In genomic region chr10:17216901-17217395, GRCh38 we compare ENCODE assay signal across 10 cellular contexts. TPM values are rescaled to one million over a fixed set of nuclear protein-coding genes. Genes with fewer than 3 reads are reported as not detected.
DNase-seq lines count a peak whose midpoint lies in the region; ATAC-seq, FAIRE-seq and TF ChIP-seq lines count a peak whose summit lies in the region.
"Had no signal": no experiment of that assay in that cellular context is flagged by ENCODE, and none has a peak within 500 bp of the region (broad histone marks: within the 10 kb centered on the region; RNA-seq: fewer than 3 reads in every experiment).

No MANE protein-coding gene starts in this region.

- H3K27ac ChIP-seq in left ventricle myocardium inferior (replicated peaks) (peak overlapping the region; percentile 69), GM12878 (ENCODE audit: control insufficient read depth, insufficient read depth) (no peak overlapping the region), vagina (peak overlapping the region; percentile 80)

- no TSS peak for BruUV-seq in GM12878 (replicated peaks; lab: Mats Ljungman, UMichigan)

- POLR2A ChIA-PET in GM12878 (lab: Charles Lee), result interaction anchor here (0.6 to 2.4 kb wide), 2 partner anchors 13 to 18 kb away, joined by 3 to 12 read pairs; no protein-coding TSS in a partner anchor

- SMC1A ChIA-PET in GM12878 (lab: Charles Lee; ENCODE audit: uncharacterized antibody, unreplicated experiment), result no interaction called here

- in situ Hi-C loops in GM12878 (cut with MboI), result loop anchor here (25.0 kb wide), 1 partner anchor 1445 kb away; the partner anchor contains the start of genes ARL5B and NSUN6

- no peaks in the 10 kb centered on the region for H3K79me2 ChIP-seq in GM12878 (ENCODE audit: control insufficient read depth, insufficient read depth, low read length)

- CTCF ChIA-PET in GM12878 (lab: Yijun Ruan, JAX), result interaction anchor here (1.2 kb wide), 1 partner anchor 10 kb away, joined by 4 read pairs; no protein-coding TSS in a partner anchor

- peaks cover 2% of the 10 kb centered on the region for H3K4me1 Mint-ChIP-seq in memory B cell

- no peaks in the 10 kb centered on the region for H3K9me3 Mint-ChIP-seq in memory B cell

- H3K4me3 ChIP-seq in left ventricle myocardium inferior (no peak overlapping the region), GM12878 (no peak overlapping the region), vagina (no peak overlapping the region)

- no peak for TF ChIP-seq RAD21 in GM12878 (IDR thresholded peaks at IDR 0.05; ENCODE audit: insufficient read depth, low read depth, low read length)

- TF ChIP-seq CTCF in left ventricle myocardium inferior (IDR thresholded peaks at IDR 0.05; ENCODE audit: borderline replicate concordance), result no peak
- no peak for TF ChIP-seq CTCF in GM12878 (IDR thresholded peaks at IDR 0.05 in 2 of 3, conservative IDR thresholded peaks at IDR 0.05 in 1 of 3; ENCODE audit: control insufficient read depth in 2 of 3, extremely low read depth in 1 of 3, insufficient read depth in 1 of 3, low read depth in 3 of 3, low read length in 3 of 3)
- no peak for TF ChIP-seq CTCF in vagina (IDR thresholded peaks at IDR 0.05)

- intact Hi-C loops in left ventricle myocardium inferior (cut with micrococcal nuclease) (no loop called here), Right ventricle myocardium superior (cut with DNase I) (no loop called here), GM12878 (cut with micrococcal nuclease; ENCODE audit: unreplicated experiment) (loop anchor here (1.0 kb wide), 1 partner anchor 10 kb away; no protein-coding TSS in a partner anchor), vagina (cut with DNase I) (no loop called here)

- H3K4me3 Mint-ChIP-seq in memory B cell, result no peak overlapping the region

- RAD21 ChIA-PET in GM12878 (lab: Charles Lee; ENCODE audit: unreplicated experiment), result no interaction called here

- TF ChIP-seq POLR2A in GM12878 (IDR thresholded peaks at IDR 0.05; ENCODE audit: low read depth, low read length) (no peak), vagina (IDR thresholded peaks at IDR 0.05) (no peak)

- H3K27ac Mint-ChIP-seq in memory B cell, result peak overlapping the region; percentile 70

- no peak for TF ChIP-seq EP300 in GM12878 (IDR thresholded peaks at IDR 0.05; ENCODE audit: borderline replicate concordance in 1 of 2, control insufficient read depth in 1 of 2, low read depth in 2 of 2, low read length in 2 of 2)

- H3K27me3 ChIP-seq in left ventricle myocardium inferior (ENCODE audit: low read depth) (no peaks in the 10 kb centered on the region), GM12878 (replicated peaks in 1 of 2; ENCODE audit: control insufficient read depth in 2 of 2, insufficient read depth in 2 of 2, low read length in 1 of 2) (no peaks in the 10 kb centered on the region), vagina (no peaks in the 10 kb centered on the region)

- ATAC-seq in Right ventricle myocardium superior (ENCODE audit: poor library complexity) (no peak), GM12878 (peak; percentile 10; the same call in 2 of the 3 replicates), memory B cell (ENCODE audit: low read depth) (no peak)

- no peak overlapping the region for H2AFZ ChIP-seq in GM12878 (ENCODE audit: control insufficient read depth, low read depth, low read length)

- H3K27me3 Mint-ChIP-seq in memory B cell, result no peaks in the 10 kb centered on the region

- WGBS in GM12878 (ENCODE audit: insufficient coverage, insufficient replicate concordance, low lambda C conversion rate, missing lambda C conversion rate), result 52% methylated on average over 6 of the region's 6 CpGs

- no peak overlapping the region for H3K9ac ChIP-seq in GM12878 (ENCODE audit: control insufficient read depth, insufficient read depth, low read length)

- FAIRE-seq in GM12878 (lab: Jason Lieb, UNC), result no peak

- H3K4me1 ChIP-seq in left ventricle myocardium inferior (peaks cover 17% of the 10 kb centered on the region), GM12878 (ENCODE audit: control insufficient read depth, insufficient read depth, low read length) (peaks cover 14% of the 10 kb centered on the region), vagina (peaks cover 29% of the 10 kb centered on the region)

- no peaks in the 10 kb centered on the region for H3K36me3 ChIP-seq in left ventricle myocardium inferior
- no peaks in the 10 kb centered on the region for H3K36me3 ChIP-seq in GM12878 (ENCODE audit: control insufficient read depth in 2 of 2, insufficient read depth in 2 of 2, low read length in 1 of 2)
- no peaks in the 10 kb centered on the region for H3K36me3 ChIP-seq in vagina

- DNase-seq in left ventricle myocardium inferior (no peak), Right ventricle myocardium superior (no peak), GM12878 (ENCODE audit: low read depth, low spot score) (no peak), memory B cell (ENCODE audit: low spot score in 2 of 2) (no peak), vagina (ENCODE audit: extremely low spot score in 2 of 2) (no peak), midbrain (lab: John Stamatoyannopoulos, UW) (no peak), A172 (ENCODE audit: low spot score) (no peak), GM19240 (ENCODE audit: insufficient read length, low spot score) (no peak)
- DNase-seq: COR-L47, NCI-H2107 had no signal

- H3K9me3 ChIP-seq in left ventricle myocardium inferior (replicated peaks) (no peaks in the 10 kb centered on the region), GM12878 (replicated peaks; ENCODE audit: control insufficient read depth, insufficient read depth, low read length) (no peaks in the 10 kb centered on the region), vagina (no peaks in the 10 kb centered on the region)

- peaks cover 5% of the 10 kb centered on the region for H3K36me3 Mint-ChIP-seq in memory B cell

- no peak overlapping the region for H3K4me2 ChIP-seq in GM12878 (ENCODE audit: control insufficient read depth, insufficient read depth)

- H4K20me1 ChIP-seq in GM12878 (ENCODE audit: control insufficient read depth, insufficient read depth), result no peaks in the 10 kb centered on the region

TF ChIP-seq in GM12878, 131 proteins besides CTCF, POLR2A, EP300 and RAD21 (continues in another document):
- TF ChIP-seq NR2F1 (conservative IDR thresholded peaks at IDR 0.05), result no peak
- TF ChIP-seq EED (IDR thresholded peaks at IDR 0.05; ENCODE audit: low read depth), result no peak
- no peak for TF ChIP-seq NFYA (IDR thresholded peaks at IDR 0.05; ENCODE audit: borderline replicate concordance, low read depth, low read length)
- TF ChIP-seq SMAD5 (IDR thresholded peaks at IDR 0.05; ENCODE audit: low read depth), result no peak
- no peak for TF ChIP-seq ZSCAN29 (IDR thresholded peaks at IDR 0.05)

RNA-seq across cellular contexts. Expression of gene VIM, which starts 11.1 kb away (rescaled TPM):
- total RNA-seq in left ventricle myocardium inferior, result 375 TPM
- 364 TPM for total RNA-seq in Right ventricle myocardium superior
- 102 and 108 TPM in 2 replicates for total RNA-seq in GM12878 (2013; cell fraction: nucleolus; rRNA removed)
- total RNA-seq in GM12878 (2014; rRNA removed), result 256 and 287 TPM in 2 replicates
- total RNA-seq in GM12878 (2014; rRNA removed; fragmentation: Illumina TruSeq; extraction: Trizol), result 119 and 128 TPM in 2 replicates
- 286 TPM in 2 replicates for total RNA-seq in GM12878 (2021)
- 52.3 TPM for polyA plus RNA-seq in GM12878 (2011; ENCODE audit: low read depth)
- polyA plus RNA-seq in GM12878 (2011; rRNA removed), result 171 and 172 TPM in 2 replicates
- 203 and 208 TPM in 2 replicates for polyA plus RNA-seq in GM12878 (2011; cell fraction: cytosol; rRNA removed)
- polyA plus RNA-seq in GM12878 (2011; cell fraction: nucleus; rRNA removed), result 199 and 275 TPM in 2 replicates
- 59.9 and 125 TPM in 2 replicates for polyA plus RNA-seq in GM12878 (2012)
- polyA plus RNA-seq in GM12878 (2014; fragmentation: Illumina TruSeq; extraction: Trizol), result 217 and 253 TPM in 2 replicates
- polyA plus RNA-seq in GM12878 (2014; fragmentation: Nextera tagmentation; extraction: Ambion mirVana), result 100 to 1,000 TPM in 1 of 2 experiments, 10 to 100 TPM in 1; 44.2 to 115 TPM
- 146 and 169 TPM in 2 replicates for polyA plus RNA-seq in GM12878 (2014; rRNA removed)
- 100 to 1,000 TPM; 203 to 214 TPM for polyA plus RNA-seq in GM12878 (2016; fragmentation: Nextera tagmentation; extraction: Ambion mirVana)
- 229 and 260 TPM in 2 replicates for polyA minus RNA-seq in GM12878 (2011; rRNA and poly(A)+ RNA removed)
- 148 and 150 TPM in 2 replicates for polyA minus RNA-seq in GM12878 (2011; cell fraction: cytosol; rRNA and poly(A)+ RNA removed)
- 73.7 and 140 TPM in 2 replicates for polyA minus RNA-seq in GM12878 (2011; cell fraction: nucleus; rRNA and poly(A)+ RNA removed)
- 2,692 TPM for total RNA-seq in vagina
- total RNA-seq in A172 (2014; rRNA removed; shearing (Covaris generic)), result 4,251 and 5,299 TPM in 2 replicates

RNA-seq across cellular contexts. Expression of gene TRDMT1, which starts 15.5 kb away (rescaled TPM):
- 4.0 TPM for total RNA-seq in left ventricle myocardium inferior
- 4.5 TPM for total RNA-seq in Right ventricle myocardium superior
- 14.5 and 14.6 TPM in 2 replicates for total RNA-seq in GM12878 (2013; cell fraction: nucleolus; rRNA removed)
- 4.3 and 5.0 TPM in 2 replicates for total RNA-seq in GM12878 (2014; rRNA removed)
- 3.7 and 4.3 TPM in 2 replicates for total RNA-seq in GM12878 (2014; rRNA removed; fragmentation: Illumina TruSeq; extraction: Trizol)
- 3.9 and 4.4 TPM in 2 replicates for total RNA-seq in GM12878 (2021)
- 8.9 TPM for polyA plus RNA-seq in GM12878 (2011; ENCODE audit: low read depth)
- 4.5 and 6.1 TPM in 2 replicates for polyA plus RNA-seq in GM12878 (2011; rRNA removed)
- 1.1 and 1.8 TPM in 2 replicates for polyA plus RNA-seq in GM12878 (2011; cell fraction: cytosol; rRNA removed)
- 3.5 and 3.7 TPM in 2 replicates for polyA plus RNA-seq in GM12878 (2011; cell fraction: nucleus; rRNA removed)
- 1.2 and 1.6 TPM in 2 replicates for polyA plus RNA-seq in GM12878 (2012)
- 4.7 and 9.0 TPM in 2 replicates for polyA plus RNA-seq in GM12878 (2014; fragmentation: Illumina TruSeq; extraction: Trizol)
- 1 to 10 TPM; 2.3 to 5.2 TPM for polyA plus RNA-seq in GM12878 (2014; fragmentation: Nextera tagmentation; extraction: Ambion mirVana)
- polyA plus RNA-seq in GM12878 (2014; rRNA removed), result 2.2 and 3.3 TPM in 2 replicates
- polyA plus RNA-seq in GM12878 (2016; fragmentation: Nextera tagmentation; extraction: Ambion mirVana), result 1 to 10 TPM; 7.1 to 9.7 TPM
- 3.9 and 5.2 TPM in 2 replicates for polyA minus RNA-seq in GM12878 (2011; rRNA and poly(A)+ RNA removed)
- 2.5 and 3.6 TPM in 2 replicates for polyA minus RNA-seq in GM12878 (2011; cell fraction: cytosol; rRNA and poly(A)+ RNA removed)
- 5.9 and 8.4 TPM in 2 replicates for polyA minus RNA-seq in GM12878 (2011; cell fraction: nucleus; rRNA and poly(A)+ RNA removed)
- total RNA-seq in vagina, result 6.1 TPM
- 4.3 and 5.9 TPM in 2 replicates for total RNA-seq in A172 (2014; rRNA removed; shearing (Covaris generic))
